Comparison of ENCODE assay signal across 27 cellular contexts in the genomic region with DNA sequence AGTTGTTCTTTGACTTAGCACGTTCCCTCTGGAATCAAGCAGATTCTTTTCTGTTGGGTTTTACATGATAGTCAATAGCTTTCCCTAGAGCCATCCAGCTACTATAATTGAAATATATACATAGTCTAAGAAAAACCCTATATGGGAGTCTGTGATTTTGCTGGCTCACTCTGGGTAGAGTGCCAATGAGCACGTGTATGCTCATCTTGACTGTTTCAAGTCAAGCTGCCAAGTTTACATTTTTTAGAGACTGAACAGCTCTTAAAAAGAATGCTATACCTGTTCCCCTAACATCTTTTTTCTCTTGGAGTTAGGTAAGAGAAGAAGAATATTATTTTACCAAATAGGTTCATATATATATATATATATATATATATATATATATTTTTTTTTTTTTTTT.
"Had no signal": no experiment of that assay in that cellular context is flagged by ENCODE, and none has a peak within 500 bp of the region (broad histone marks: within the 10 kb centered on the region; RNA-seq: fewer than 3 reads in every experiment).

No MANE protein-coding gene starts in this region.

- H2AFZ ChIP-seq: PC-9 had no signal

- ATAC-seq: activated CD8-positive, alpha-beta memory T cell treated with anti-CD3 and anti-CD28 coated beads, Interleukin-2, amount 10 ng/mL, durations not matched to agents 7 days and 5 days; activated naive CD8-positive, alpha-beta T cell treated with anti-CD3 and anti-CD28 coated beads, Interleukin-2, amount 50 U/mL, for 24 hours; K562 had no signal

- H3K4me2 ChIP-seq: PC-9 had no signal

- H3K4me1 Mint-ChIP-seq: activated CD4-positive, alpha-beta memory T cell treated with anti-CD3 and anti-CD28 coated beads, Interleukin-2, amount 10 ng/mL, durations not matched to agents 7 days and 5 days; activated CD8-positive, alpha-beta memory T cell treated with anti-CD3 and anti-CD28 coated beads, Interleukin-2, amount 10 ng/mL, durations not matched to agents 7 days and 5 days; activated naive CD4-positive, alpha-beta T cell treated with anti-CD3 and anti-CD28 coated beads, Interleukin-2, amount 10 ng/mL, durations not matched to agents 7 days and 5 days; activated naive CD8-positive, alpha-beta T cell treated with anti-CD3 and anti-CD28 coated beads, Interleukin-2, amount 50 U/mL, for 24 hours had no signal

- H3K9me3 Mint-ChIP-seq: activated CD4-positive, alpha-beta memory T cell treated with anti-CD3 and anti-CD28 coated beads, Interleukin-2, amount 10 ng/mL, durations not matched to agents 7 days and 5 days; activated naive CD4-positive, alpha-beta T cell treated with anti-CD3 and anti-CD28 coated beads, Interleukin-2, amount 10 ng/mL, durations not matched to agents 7 days and 5 days; activated naive CD8-positive, alpha-beta T cell treated with anti-CD3 and anti-CD28 coated beads, Interleukin-2, amount 50 U/mL, for 24 hours had no signal

- H3K4me3 ChIP-seq: K562, PC-9 had no signal

- H3K27ac ChIP-seq: PC-9, WERI-Rb-1 had no signal

- H3K36me3 ChIP-seq: WERI-Rb-1 had no signal

- H3K4me3 Mint-ChIP-seq: activated CD4-positive, alpha-beta memory T cell treated with anti-CD3 and anti-CD28 coated beads, Interleukin-2, amount 10 ng/mL, durations not matched to agents 7 days and 5 days; activated CD8-positive, alpha-beta memory T cell treated with anti-CD3 and anti-CD28 coated beads, Interleukin-2, amount 10 ng/mL, durations not matched to agents 7 days and 5 days; activated naive CD4-positive, alpha-beta T cell treated with anti-CD3 and anti-CD28 coated beads, Interleukin-2, amount 10 ng/mL, durations not matched to agents 7 days and 5 days; activated naive CD8-positive, alpha-beta T cell; activated naive CD8-positive, alpha-beta T cell treated with anti-CD3 and anti-CD28 coated beads, Interleukin-2, amount 50 U/mL, for 24 hours; brain had no signal

- H3K27me3 Mint-ChIP-seq: activated CD8-positive, alpha-beta memory T cell treated with anti-CD3 and anti-CD28 coated beads, Interleukin-2, amount 10 ng/mL, durations not matched to agents 7 days and 5 days; activated naive CD4-positive, alpha-beta T cell treated with anti-CD3 and anti-CD28 coated beads, Interleukin-2, amount 10 ng/mL, durations not matched to agents 7 days and 5 days; brain had no signal

- DNase-seq: activated CD4-positive, alpha-beta memory T cell treated with anti-CD3 and anti-CD28 coated beads, Interleukin-2, amount 10 ng/mL, durations not matched to agents 7 days and 5 days; activated CD4-positive, alpha-beta T cell treated with anti-CD3 and anti-CD28 coated beads for 1 hour; activated CD4-positive, alpha-beta T cell treated with anti-CD3 and anti-CD28 coated beads for 48 hours; activated CD4-positive, CD25-positive, alpha-beta regulatory T cell; activated CD8-positive, alpha-beta memory T cell treated with anti-CD3 and anti-CD28 coated beads for 24 hours; activated CD8-positive, alpha-beta memory T cell treated with anti-CD3 and anti-CD28 coated beads, Interleukin-2, amount 10 ng/mL, durations not matched to agents 7 days and 5 days; activated CD8-positive, alpha-beta memory T cell treated with anti-CD3 and anti-CD28 coated beads, Interleukin-2, amount 50 U/mL, for 48 hours; activated effector memory CD4-positive, alpha-beta T cell treated with Interleukin-2 at 50 U/mL for 16 hours; activated naive CD4-positive, alpha-beta T cell treated with anti-CD3 and anti-CD28 coated beads, Interleukin-2, amount 10 ng/mL, durations not matched to agents 7 days and 5 days; activated naive CD8-positive, alpha-beta T cell treated with anti-CD3 and anti-CD28 coated beads, Interleukin-2, amount 50 U/mL, for 24 hours; activated T-cell treated with anti-CD3 and anti-CD28 coated beads, Interleukin-2, amount 50 U/mL, for 48 hours; anterior cingulate cortex; central memory CD4-positive, alpha-beta T cell; NCI-H1105; NCI-H1417 treated with DMSO at 0.1 percent for 48 hours; NCI-H1694; NCI-H1930; NCI-H2081 treated with DMSO at 0.1 percent for 48 hours; NCI-H345; NCI-H524 treated with DMSO at 0.1 percent for 48 hours; PC-9; Right ventricle myocardium superior; T1000; WERI-Rb-1 had no signal

- H3K36me3 Mint-ChIP-seq: activated CD8-positive, alpha-beta memory T cell treated with anti-CD3 and anti-CD28 coated beads, Interleukin-2, amount 10 ng/mL, durations not matched to agents 7 days and 5 days; activated naive CD4-positive, alpha-beta T cell treated with anti-CD3 and anti-CD28 coated beads, Interleukin-2, amount 10 ng/mL, durations not matched to agents 7 days and 5 days; activated naive CD8-positive, alpha-beta T cell; brain had no signal

- FAIRE-seq: K562 had no signal

- H3K27ac Mint-ChIP-seq: activated CD4-positive, alpha-beta memory T cell treated with anti-CD3 and anti-CD28 coated beads, Interleukin-2, amount 10 ng/mL, durations not matched to agents 7 days and 5 days; activated CD8-positive, alpha-beta memory T cell treated with anti-CD3 and anti-CD28 coated beads, Interleukin-2, amount 10 ng/mL, durations not matched to agents 7 days and 5 days; activated naive CD4-positive, alpha-beta T cell treated with anti-CD3 and anti-CD28 coated beads, Interleukin-2, amount 10 ng/mL, durations not matched to agents 7 days and 5 days; activated naive CD8-positive, alpha-beta T cell; activated naive CD8-positive, alpha-beta T cell treated with anti-CD3 and anti-CD28 coated beads, Interleukin-2, amount 50 U/mL, for 24 hours; brain had no signal
